Comparison of ENCODE assay signal across 23 cellular contexts in the genomic region with DNA sequence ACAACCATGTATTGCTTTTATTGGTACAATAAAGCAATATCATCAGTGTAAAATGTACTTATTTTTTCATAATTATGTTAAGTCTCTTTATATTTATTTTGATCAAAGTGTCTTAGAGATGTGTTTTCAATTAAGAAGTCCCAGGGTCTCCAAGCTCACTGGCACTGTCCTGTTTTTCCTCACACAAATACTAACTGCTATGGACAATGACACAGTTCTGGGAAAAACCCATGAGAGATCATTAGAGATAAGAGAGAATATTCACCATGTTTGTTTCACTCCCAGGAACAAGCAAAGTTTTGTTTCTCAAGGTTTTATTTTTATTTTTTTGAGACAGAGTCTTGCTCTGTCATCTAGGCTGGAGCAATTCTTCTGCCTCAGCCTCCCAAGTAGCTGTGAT.
"Had no signal": no experiment of that assay in that cellular context is flagged by ENCODE, and none has a peak within 500 bp of the region (broad histone marks: within the 10 kb centered on the region; RNA-seq: fewer than 3 reads in every experiment).

No MANE protein-coding gene starts in this region.

- ATAC-seq: foreskin keratinocyte, gastroesophageal sphincter, heart left ventricle, left cardiac atrium, left lung, left ventricle myocardium superior, lower lobe of right lung, mucosa of descending colon had no signal

- FAIRE-seq: colon, endothelial cell of umbilical vein, frontal cortex, keratinocyte had no signal

- H3K79me2 ChIP-seq: hepatocyte had no signal

- H3K27me3 ChIP-seq: dorsolateral prefrontal cortex, esophagus muscularis mucosa, foreskin keratinocyte, gastroesophageal sphincter, heart left ventricle, hepatocyte, left lung had no signal

- DNase-seq: dermis blood vessel endothelial cell; dorsolateral prefrontal cortex; effector CD4-positive, alpha-beta T cell; effector memory CD4-positive, alpha-beta T cell; foreskin keratinocyte; heart left ventricle; hypothalamus; immature natural killer cell; left cardiac atrium; left lung; left ventricle myocardium superior; lower lobe of right lung; mesenchymal stem cell; mucosa of descending colon; naive B cell had no signal

- H3K27ac ChIP-seq: coronary artery, dorsolateral prefrontal cortex, esophagus muscularis mucosa, foreskin keratinocyte, gastroesophageal sphincter, heart left ventricle, hepatocyte, left lung, lower lobe of right lung had no signal

- H3K4me1 ChIP-seq: esophagus muscularis mucosa, gastroesophageal sphincter, heart left ventricle, left lung, lower lobe of right lung had no signal

- H3K9me3 ChIP-seq: esophagus muscularis mucosa, gastroesophageal sphincter, heart left ventricle, left lung, lower lobe of right lung, mucosa of descending colon had no signal

- H2AFZ ChIP-seq: hepatocyte had no signal

- H3K4me3 ChIP-seq: coronary artery, dorsolateral prefrontal cortex, esophagus muscularis mucosa, gastroesophageal sphincter, heart left ventricle, hepatocyte, left lung, lower lobe of right lung, mucosa of descending colon had no signal

- H3K4me2 ChIP-seq: hepatocyte had no signal

- H3K36me3 ChIP-seq: esophagus muscularis mucosa, gastroesophageal sphincter, heart left ventricle, left lung, lower lobe of right lung had no signal
